In the genomic region with DNA sequence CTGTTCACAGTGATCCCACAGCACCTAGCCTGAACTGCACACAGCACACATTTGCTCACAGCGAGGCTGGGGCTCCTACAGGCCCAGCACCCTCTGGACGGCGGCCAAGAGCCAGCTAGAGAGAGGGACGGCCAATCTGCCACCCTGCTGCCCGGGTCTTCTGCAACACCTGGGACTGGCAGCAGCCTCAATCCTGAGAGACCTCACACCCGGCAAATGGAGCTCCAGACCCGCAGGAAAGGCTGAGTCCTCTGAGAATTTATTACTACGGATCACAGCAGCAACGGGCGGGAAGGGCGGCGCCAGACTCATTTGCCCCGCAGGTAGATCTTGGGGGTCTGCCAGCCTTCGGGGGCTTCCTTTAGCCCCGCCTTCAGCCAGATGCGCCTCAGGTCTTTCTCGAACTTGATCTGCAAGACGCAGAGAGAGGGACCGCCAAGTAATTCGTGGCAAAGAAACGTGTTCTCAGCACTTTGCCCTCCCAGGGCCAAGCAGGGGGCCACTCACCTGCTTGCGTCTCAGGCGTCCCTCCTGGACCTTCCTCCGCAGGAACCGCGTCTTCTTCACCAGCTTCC, we compare ENCODE assay signal across 9 cellular contexts. TPM values are rescaled to one million over a fixed set of nuclear protein-coding genes. Genes with fewer than 3 reads are reported as not detected.
A peak's percentile ranks its signal among the peaks of the same experiment; 100 is the strongest.
DNase-seq lines count a peak whose midpoint lies in the region; ATAC-seq and TF ChIP-seq lines count a peak whose summit lies in the region.
"Had no signal": no experiment of that assay in that cellular context is flagged by ENCODE, and none has a peak within 500 bp of the region (broad histone marks: within the 10 kb centered on the region; RNA-seq: fewer than 3 reads in every experiment).

No MANE protein-coding gene starts in this region.

- no peaks in the 10 kb centered on the region for H3K9me3 Mint-ChIP-seq in CD4-positive, alpha-beta memory T cell

- no peaks in the 10 kb centered on the region for H3K36me3 ChIP-seq in CD4-positive, alpha-beta memory T cell (ENCODE audit: insufficient read depth, low read length)
- H3K36me3 ChIP-seq in PC-3 (ENCODE audit: low read depth, low read length) (peaks cover 10% of the 10 kb centered on the region; the same call in 1 of the 2 replicates), osteoblast (ENCODE audit: insufficient read depth, low read length) (peaks cover 6% of the 10 kb centered on the region)
- H3K36me3 ChIP-seq: uterus had no signal

- TF ChIP-seq CTCF in PC-3 (conservative IDR thresholded peaks at IDR 0.05; ENCODE audit: low read depth, low read length) (no peak), epithelial cell of esophagus (IDR thresholded peaks at IDR 0.05; ENCODE audit: insufficient read depth, low read depth, low read length, missing control alignments) (no peak), osteoblast (IDR thresholded peaks at IDR 0.05; ENCODE audit: extremely low read depth, low read depth, low read length) (no peak)

- H3K4me1 ChIP-seq in CD4-positive, alpha-beta memory T cell (ENCODE audit: insufficient read depth, low read length), result peaks cover 46% of the 10 kb centered on the region
- H3K4me1 ChIP-seq in PC-3 (ENCODE audit: insufficient read depth, low read length), result peaks cover 20% of the 10 kb centered on the region
- H3K4me1 ChIP-seq in osteoblast (ENCODE audit: insufficient read depth, low read length), result peaks cover 25% of the 10 kb centered on the region

- H3K4me2 ChIP-seq in PC-3 (ENCODE audit: low read length) (peak overlapping the region; percentile 99), osteoblast (ENCODE audit: insufficient read depth, low read length) (peak overlapping the region; percentile 92)

- no peaks in the 10 kb centered on the region for H3K9me2 ChIP-seq in PC-3 (replicated peaks; ENCODE audit: low read length)

- H3K4me3 ChIP-seq in CD4-positive, alpha-beta memory T cell (ENCODE audit: low read length in 2 of 2), result no peak overlapping the region
- H3K4me3 ChIP-seq in PC-3 (ENCODE audit: low read length) (peak overlapping the region; percentile 96), epithelial cell of esophagus (ENCODE audit: low read length) (peak overlapping the region; percentile 80), osteoblast (ENCODE audit: insufficient read depth, low read length) (peak overlapping the region; percentile 92)

- H3K79me2 ChIP-seq in PC-3 (ENCODE audit: low read length), result peaks cover 35% of the 10 kb centered on the region
- peaks cover 32% of the 10 kb centered on the region for H3K79me2 ChIP-seq in osteoblast (ENCODE audit: insufficient read depth, low read length)

- no TSS peak for BruUV-seq in PC-3 (replicated peaks; lab: Mats Ljungman, UMichigan)

- peaks cover 9% of the 10 kb centered on the region for H3F3A ChIP-seq in PC-3 (ENCODE audit: low read length, unreplicated experiment)

- H3K36me3 Mint-ChIP-seq in CD4-positive, alpha-beta memory T cell, result peaks cover 0 to 16% of the 10 kb centered on the region in 2 donors

- no peaks in the 10 kb centered on the region for H3K27me3 Mint-ChIP-seq in CD4-positive, alpha-beta memory T cell

- no peaks in the 10 kb centered on the region for H4K20me1 ChIP-seq in PC-3 (ENCODE audit: low read length)
- peaks cover 17% of the 10 kb centered on the region for H4K20me1 ChIP-seq in osteoblast (ENCODE audit: insufficient read depth, low read length)

- intact Hi-C loops in CD4-positive, alpha-beta memory T cell (cut with micrococcal nuclease), result loop anchor here (2.0 kb wide), 2 partner anchors 25 to 49 kb away; partner anchors contain the start of genes CPTP, DVL1 and INTS11
- intact Hi-C loops in PC-3 (cut with micrococcal nuclease), result loop anchor here (2.0 kb wide), 1 partner anchor 29 kb away; no protein-coding TSS in a partner anchor

- no peak for ATAC-seq in PC-3
- ATAC-seq in HG02981 (IDR thresholded peaks at IDR 0.05; ENCODE audit: unreplicated experiment), result no peak
- ATAC-seq in GM19467 (IDR thresholded peaks at IDR 0.05; ENCODE audit: unreplicated experiment), result no peak

- no peak overlapping the region for H2AFZ ChIP-seq in PC-3 (ENCODE audit: low read length)
- no peak overlapping the region for H2AFZ ChIP-seq in osteoblast (ENCODE audit: low read length)

- no peaks in the 10 kb centered on the region for H3K9me3 ChIP-seq in CD4-positive, alpha-beta memory T cell (ENCODE audit: control insufficient read depth in 1 of 2, low read length in 2 of 2)
- H3K9me3 ChIP-seq in PC-3 (ENCODE audit: low read length) (no peaks in the 10 kb centered on the region), osteoblast (ENCODE audit: low read depth, low read length) (no peaks in the 10 kb centered on the region)
- H3K9me3 ChIP-seq: uterus had no signal

- DNase-seq in CD4-positive, alpha-beta memory T cell, result no peak
- no peak for DNase-seq in PC-3
- DNase-seq in epithelial cell of esophagus (ENCODE audit: low read depth), result no peak
- peak; percentile 65 for DNase-seq in osteoblast (ENCODE audit: insufficient read length, low spot score, missing footprints)
- DNase-seq in NCI-H774 (lab: John Stamatoyannopoulos, UW), result no peak
- no peak for DNase-seq in Kasumi-1 (lab: John Stamatoyannopoulos, UW)

- peak overlapping the region; percentile 43 to 77 (median 64) for H3K4me3 Mint-ChIP-seq in CD4-positive, alpha-beta memory T cell

- POLR2A ChIA-PET in CD4-positive, alpha-beta memory T cell (lab: Charles Lee; ENCODE audit: partially characterized antibody), result interaction anchor here (2.9 to 10.2 kb wide), 3 partner anchors 21 to 33 kb away, joined by 24 to 149 read pairs (median 74); partner anchors contain the start of genes CCNL2 and MRPL20
- POLR2A ChIA-PET in PC-3 (lab: Charles Lee; ENCODE audit: unreplicated experiment), result interaction anchor here (0.6 kb wide), 1 partner anchor 372 kb away, joined by 4 read pairs; no protein-coding TSS in a partner anchor

- CTCF ChIA-PET in CD4-positive, alpha-beta memory T cell (lab: Charles Lee; ENCODE audit: partially characterized antibody), result interaction anchor here (1.6 kb wide), 1 partner anchor 68 kb away, joined by 6 read pairs; no protein-coding TSS in a partner anchor
- CTCF ChIA-PET in PC-3 (lab: Charles Lee), result interaction anchor here (1.2 kb wide), 1 partner anchor 131 kb away, joined by 3 read pairs; no protein-coding TSS in a partner anchor

- no peaks in the 10 kb centered on the region for H3K27me3 ChIP-seq in CD4-positive, alpha-beta memory T cell (ENCODE audit: insufficient read depth, low read length)
- H3K27me3 ChIP-seq in PC-3 (ENCODE audit: low read length), result no peaks in the 10 kb centered on the region
- H3K27me3 ChIP-seq in osteoblast (ENCODE audit: insufficient read depth, low read length), result no peaks in the 10 kb centered on the region
- H3K27me3 ChIP-seq: uterus had no signal

- H3K4me1 Mint-ChIP-seq in CD4-positive, alpha-beta memory T cell, result peaks cover 6 to 45% (median 28%) of the 10 kb centered on the region in 4 donors

- peak overlapping the region; percentile 98 for H3K9ac ChIP-seq in PC-3 (ENCODE audit: low read length)

- H3K27ac ChIP-seq in CD4-positive, alpha-beta memory T cell (ENCODE audit: low read depth, low read length), result no peak overlapping the region
- H3K27ac ChIP-seq in PC-3 (ENCODE audit: low read length) (no peak overlapping the region), osteoblast (ENCODE audit: low read depth, low read length) (peak overlapping the region; percentile 45)

- peak overlapping the region in 6 of 7 donors; percentile 72 to 87 (median 82) for H3K27ac Mint-ChIP-seq in CD4-positive, alpha-beta memory T cell

RNA-seq across cellular contexts. Expression of gene AURKAIP1, which starts 1.4 kb away (rescaled TPM):
- total RNA-seq in CD4-positive, alpha-beta memory T cell, result 10 to 100 TPM; 60.4 to 72.7 TPM
- 100 to 1,000 TPM; 159 to 179 TPM for polyA plus RNA-seq in CD4-positive, alpha-beta memory T cell
- 823 and 1,067 TPM in 2 replicates for total RNA-seq in PC-3 (2014; rRNA removed)
- total RNA-seq in osteoblast, result 64.8 and 74.6 TPM in 2 replicates

RNA-seq across cellular contexts. Expression of gene MXRA8, which starts 15.2 kb away (rescaled TPM):
- under 1 TPM in 1 of 2 experiments, not detected in 1; 0.35 TPM for total RNA-seq in CD4-positive, alpha-beta memory T cell
- polyA plus RNA-seq in CD4-positive, alpha-beta memory T cell, result under 1 TPM in 1 of 2 donors, not detected in 1; 0.57 TPM
- total RNA-seq in PC-3 (2014; rRNA removed), result 25.3 and 29.0 TPM in 2 replicates
- total RNA-seq in osteoblast, result 689 and 735 TPM in 2 replicates

RNA-seq across cellular contexts. Expression of gene DVL1, which starts 24.4 kb away (rescaled TPM):
- total RNA-seq in CD4-positive, alpha-beta memory T cell, result 10 to 100 TPM; 43.7 to 44.6 TPM
- polyA plus RNA-seq in CD4-positive, alpha-beta memory T cell, result 1 to 10 TPM in 1 of 2 donors, under 1 TPM in 1; 0.19 to 1.9 TPM
- total RNA-seq in PC-3 (2014; rRNA removed), result 626 and 813 TPM in 2 replicates
- total RNA-seq in osteoblast, result 73.5 and 81.9 TPM in 2 replicates

RNA-seq across cellular contexts. Expression of gene CCNL2, which starts 25.6 kb away (rescaled TPM):
- total RNA-seq in CD4-positive, alpha-beta memory T cell, result 100 to 1,000 TPM; 388 to 394 TPM
- 10 to 100 TPM; 18.3 to 36.6 TPM for polyA plus RNA-seq in CD4-positive, alpha-beta memory T cell
- total RNA-seq in PC-3 (2014; rRNA removed), result 356 and 385 TPM in 2 replicates
- total RNA-seq in osteoblast, result 138 and 139 TPM in 2 replicates

RNA-seq across cellular contexts. Expression of gene MRPL20, which starts 33.5 kb away (rescaled TPM):
- 100 to 1,000 TPM; 119 to 123 TPM for total RNA-seq in CD4-positive, alpha-beta memory T cell
- polyA plus RNA-seq in CD4-positive, alpha-beta memory T cell, result 100 to 1,000 TPM; 171 to 202 TPM
- total RNA-seq in PC-3 (2014; rRNA removed) (439 and 506 TPM in 2 replicates), osteoblast (53.9 and 58.9 TPM in 2 replicates)

Comparison
In these comparisons a context has a peak if more than half of its experiments do, and no peak if none do; other contexts are left out.
1. H3K4me3 ChIP-seq: peak in PC-3 (single experiment), epithelial cell of esophagus (single experiment) and osteoblast (single experiment); none in CD4-positive, alpha-beta memory T cell (0 of 2).
2. RNA of gene AURKAIP1, which starts 1.4 kb away (total RNA-seq): 823 to 1,067 TPM in PC-3; 64.8 to 74.6 TPM in osteoblast and 60.4 to 72.7 TPM in CD4-positive, alpha-beta memory T cell; every median in the first group is over 10 times any median in the second.
3. RNA of gene MXRA8, which starts 15.2 kb away (total RNA-seq): 689 to 735 TPM in osteoblast; 25.3 to 29.0 TPM in PC-3 and 0.35 TPM in CD4-positive, alpha-beta memory T cell; every median in the first group is over 10 times any median in the second.